In genomic region chr15:85345196-85345595, GRCh38 we compare ENCODE assay signal across 8 cellular contexts. TPM values are rescaled to one million over a fixed set of nuclear protein-coding genes. Genes with fewer than 3 reads are reported as not detected.
DNase-seq lines count a peak whose midpoint lies in the region; ATAC-seq and TF ChIP-seq lines count a peak whose summit lies in the region.
"Not testable (repeated sequence)": the region's sequence is repeated elsewhere in the genome, so short reads cannot be mapped to it uniquely, and the experiment has no call there.

No MANE protein-coding gene starts in this region.

- peak overlapping the region; percentile 45; the same call in 1 of the 2 replicates for H3K23ac ChIP-seq in IMR-90 (ENCODE audit: low read depth, low read length)

- not testable (repeated sequence) for H4K5ac ChIP-seq in IMR-90 (ENCODE audit: low read depth, low read length)

- H3K4me1 Mint-ChIP-seq in chondrocyte (ENCODE audit: low read depth), result peaks cover 22% of the 10 kb centered on the region

- not testable (repeated sequence) for H3K79me1 ChIP-seq in IMR-90 (ENCODE audit: low read depth in 1 of 2, low read length in 2 of 2)

- peak overlapping the region; percentile 92 for H2AK5ac ChIP-seq in IMR-90 (ENCODE audit: low read depth, low read length)

- not testable (repeated sequence) for H3K27me3 ChIP-seq in ACC112 (ENCODE audit: insufficient read depth, low read length); IMR-90 (ENCODE audit: control insufficient read depth, insufficient read depth, low read length); SK-N-SH (ENCODE audit: insufficient read depth); lung (ENCODE audit: control insufficient read depth, insufficient read depth); smooth muscle cell (ENCODE audit: low read depth)

- H3K27me3 Mint-ChIP-seq in chondrocyte (ENCODE audit: low read depth), result not testable (repeated sequence)

- in situ Hi-C loops in IMR-90 (cut with MboI; ENCODE audit: low sequenced_read_pairs), result not testable (repeated sequence)

- H3K4me3 Mint-ChIP-seq in chondrocyte (ENCODE audit: unreplicated experiment), result not testable (repeated sequence)

- H3K36me3 Mint-ChIP-seq in chondrocyte (ENCODE audit: low read depth), result not testable (repeated sequence)

- peak overlapping the region; percentile 86; the same call in 1 of the 2 replicates for H2BK120ac ChIP-seq in IMR-90 (ENCODE audit: low read depth, low read length)

- dilution Hi-C loops in IMR-90 (cut with HindIII; ENCODE audit: low sequenced_read_pairs, unreplicated experiment), result not testable (repeated sequence)

- TF ChIP-seq CTCF in IMR-90 (conservative IDR thresholded peaks at IDR 0.05; ENCODE audit: low read depth, low read length); SK-N-SH (IDR thresholded peaks at IDR 0.05); chondrocyte (IDR thresholded peaks at IDR 0.05); fibroblast of mammary gland (conservative IDR thresholded peaks at IDR 0.05; ENCODE audit: control insufficient read depth, insufficient read depth, low read depth, low read length); lung (IDR thresholded peaks at IDR 0.05; ENCODE audit: control extremely low read depth, extremely low read depth); smooth muscle cell (IDR thresholded peaks at IDR 0.05; ENCODE audit: borderline replicate concordance, insufficient read depth, poor library complexity, severe bottlenecking): not testable (repeated sequence)

- H3K9me3 Mint-ChIP-seq in chondrocyte (ENCODE audit: low read depth), result not testable (repeated sequence)

- POLR2A ChIA-PET in IMR-90 (lab: Charles Lee; ENCODE audit: unreplicated experiment); SK-N-SH (lab: Yijun Ruan, JAX): not testable (repeated sequence)

- ATAC-seq in IMR-90 (ENCODE audit: low read depth), result peak; percentile 6; the same call in 1 of the 2 replicates
- peak; percentile 40 for ATAC-seq in left ventricle myocardium superior
- ATAC-seq in lung (ENCODE audit: insufficient read depth, low FRiP score), result not testable (repeated sequence)

- peak overlapping the region; percentile 88; the same call in 2 of the 3 replicates for H2BK15ac ChIP-seq in IMR-90 (ENCODE audit: low read depth, low read length)

- peak overlapping the region; percentile 33; the same call in 1 of the 2 replicates for H3K56ac ChIP-seq in IMR-90 (ENCODE audit: extremely low read depth, insufficient read depth, low read length)

- H3K4me2 ChIP-seq in IMR-90 (ENCODE audit: low read depth, low read length) (peak overlapping the region; percentile 36; the same call in 1 of the 2 replicates), SK-N-SH (peak overlapping the region; percentile 50; the same call in 1 of the 2 replicates), smooth muscle cell (peak overlapping the region; percentile 49)

- not testable (repeated sequence) for H4K20me1 ChIP-seq in IMR-90 (ENCODE audit: insufficient read depth, low read length); SK-N-SH (ENCODE audit: insufficient read depth); smooth muscle cell (ENCODE audit: low read depth)

- peak overlapping the region; percentile 63 to 67; a peak in 3 of 4 replicates for H4K8ac ChIP-seq in IMR-90 (ENCODE audit: low read depth in 2 of 2, low read length in 2 of 2)

- H3K4ac ChIP-seq in IMR-90 (ENCODE audit: low read depth, low read length), result peak overlapping the region; percentile 84

- H3K27ac Mint-ChIP-seq in chondrocyte (ENCODE audit: unreplicated experiment), result peak overlapping the region; percentile 96

- H2BK5ac ChIP-seq in IMR-90 (ENCODE audit: low read depth, low read length, poor library complexity, severe bottlenecking), result not testable (repeated sequence)

- DNase-seq in IMR-90; SK-N-SH; chondrocyte (ENCODE audit: low spot score); left ventricle myocardium superior; lung (ENCODE audit: low spot score); smooth muscle cell (lab: John Stamatoyannopoulos, UW; ENCODE audit: unreplicated experiment): not testable (repeated sequence)
- DNase-seq in fibroblast of mammary gland (ENCODE audit: low read depth), result peak; percentile 58

- peak overlapping the region; percentile 42; the same call in 1 of the 2 replicates for H3K18ac ChIP-seq in IMR-90 (ENCODE audit: low read depth, low read length)

- not testable (repeated sequence) for BruUV-seq in IMR-90 (replicated peaks; lab: Mats Ljungman, UMichigan)

- CTCF ChIA-PET in IMR-90 (lab: Yijun Ruan, JAX); SK-N-SH (lab: Yijun Ruan, JAX): not testable (repeated sequence)

- not testable (repeated sequence) for TF ChIP-seq POLR2A in IMR-90 (IDR thresholded peaks at IDR 0.05; ENCODE audit: low read depth, low read length)

- intact Hi-C loops in IMR-90 (cut with micrococcal nuclease); left ventricle myocardium superior (cut with micrococcal nuclease): not testable (repeated sequence)

- peak overlapping the region; percentile 85; the same call in 1 of the 2 replicates for H3K14ac ChIP-seq in IMR-90 (replicated peaks; ENCODE audit: low read depth, low read length)

- H3K9me1 ChIP-seq in IMR-90 (ENCODE audit: insufficient read depth, low read length), result not testable (repeated sequence)

- peak overlapping the region; percentile 74 for H4K91ac ChIP-seq in IMR-90 (ENCODE audit: insufficient read depth, low read depth, low read length)

- peak overlapping the region; percentile 93 for H2BK20ac ChIP-seq in IMR-90 (ENCODE audit: low read depth, low read length)

- TF ChIP-seq EP300 in SK-N-SH (IDR thresholded peaks at IDR 0.05; ENCODE audit: borderline replicate concordance in 1 of 2, low read depth in 1 of 2, low read length in 1 of 2), result not testable (repeated sequence)

- not testable (repeated sequence) for H3K36me3 ChIP-seq in ACC112 (ENCODE audit: insufficient read depth, low read length); IMR-90 (ENCODE audit: control insufficient read depth, insufficient read depth, low read length); SK-N-SH (replicated peaks in 1 of 2; ENCODE audit: control insufficient read depth in 1 of 2, insufficient read depth in 2 of 2, low read length in 1 of 2); lung (ENCODE audit: control insufficient read depth in 2 of 2, insufficient read depth in 2 of 2, low read length in 2 of 2); smooth muscle cell (ENCODE audit: low read depth)

- H3K4me1 ChIP-seq in ACC112 (ENCODE audit: control insufficient read depth, insufficient read depth, low read length, unreplicated experiment), result peaks cover 13% of the 10 kb centered on the region
- H3K4me1 ChIP-seq in IMR-90 (ENCODE audit: control insufficient read depth, insufficient read depth, low read length); SK-N-SH (ENCODE audit: control insufficient read depth in 1 of 2, insufficient read depth in 2 of 2, low read depth in 1 of 2, low read length in 1 of 2); lung (ENCODE audit: control insufficient read depth in 2 of 2, insufficient read depth in 2 of 2, low read length in 2 of 2); smooth muscle cell (ENCODE audit: low read depth): not testable (repeated sequence)

- H3K27ac ChIP-seq in ACC112 (ENCODE audit: low read depth, low read length) (peak overlapping the region; percentile 92), IMR-90 (ENCODE audit: insufficient read depth, low read length) (peak overlapping the region; percentile 30; the same call in 1 of the 2 replicates), SK-N-SH (ENCODE audit: low read depth in 2 of 2, low read length in 1 of 2) (peak overlapping the region in 1 of 2 experiments; percentile 56; a peak in 2 of 4 replicates), lung (ENCODE audit: low read depth in 1 of 2, low read length in 1 of 2) (peak overlapping the region; percentile 67 to 73), smooth muscle cell (ENCODE audit: low read depth) (peak overlapping the region; percentile 94)

- H3F3A ChIP-seq in SK-N-SH (replicated peaks; ENCODE audit: insufficient read depth), result peaks cover 13% of the 10 kb centered on the region
- H3F3A ChIP-seq in smooth muscle cell (ENCODE audit: low read depth), result not testable (repeated sequence)

- H2AK9ac ChIP-seq in IMR-90 (replicated peaks; ENCODE audit: low read depth, low read length, poor library complexity), result not testable (repeated sequence)

- not testable (repeated sequence) for H3K9me3 ChIP-seq in IMR-90 (ENCODE audit: control insufficient read depth, insufficient read depth, low read length); SK-N-SH; lung (ENCODE audit: control insufficient read depth in 2 of 2, insufficient read depth in 1 of 2, low read length in 1 of 2); smooth muscle cell (replicated peaks; ENCODE audit: low read depth)

- peak overlapping the region; percentile 51 for H3K4me3 ChIP-seq in ACC112 (ENCODE audit: low read depth, low read length)
- not testable (repeated sequence) for H3K4me3 ChIP-seq in IMR-90 (ENCODE audit: insufficient read depth, low read depth, low read length); SK-N-SH (ENCODE audit: low read depth in 2 of 2, low read length in 1 of 2); fibroblast of mammary gland (ENCODE audit: control insufficient read depth, low read depth, low read length); lung; smooth muscle cell

- not testable (repeated sequence) for H3K9ac ChIP-seq in IMR-90 (ENCODE audit: low read depth, low read length); SK-N-SH; smooth muscle cell (ENCODE audit: low read depth)

- H2AFZ ChIP-seq in ACC112 (ENCODE audit: low read length, unreplicated experiment); IMR-90 (replicated peaks; ENCODE audit: low read length, poor library complexity); SK-N-SH (ENCODE audit: low read depth); smooth muscle cell (ENCODE audit: low read depth): not testable (repeated sequence)

- TF ChIP-seq RAD21 in IMR-90 (IDR thresholded peaks at IDR 0.05; ENCODE audit: low read length); SK-N-SH (IDR thresholded peaks at IDR 0.05; ENCODE audit: low read length): not testable (repeated sequence)

- not testable (repeated sequence) for H3K9me2 ChIP-seq in SK-N-SH

- not testable (repeated sequence) for H3K79me2 ChIP-seq in ACC112 (ENCODE audit: control insufficient read depth, insufficient read depth, low read length, unreplicated experiment); SK-N-SH (ENCODE audit: insufficient read depth); smooth muscle cell (ENCODE audit: low read depth)

RNA-seq across cellular contexts. Expression of gene AKAP13, which starts 35.2 kb away (rescaled TPM):
- total RNA-seq in IMR-90 (2012; rRNA removed) (46.4 and 46.9 TPM in 2 replicates), chondrocyte (80.6 to 134 TPM (median 81.3 TPM) in 3 replicates), left ventricle myocardium superior (284 TPM), lung (1,000 to 10,000 TPM in 1 of 2 donors, 100 to 1,000 TPM in 1; 392 to 1,115 TPM), smooth muscle cell (63.5 and 71.8 TPM in 2 replicates)
- polyA plus RNA-seq in IMR-90 (2012; rRNA removed) (10.4 and 11.6 TPM in 2 replicates), SK-N-SH (2012; rRNA removed) (6.7 and 8.4 TPM in 2 replicates), lung (100 to 1,000 TPM; 102 to 126 TPM), smooth muscle cell (43.3 and 46.8 TPM in 2 replicates)
- 5.6 and 6.4 TPM in 2 replicates for polyA plus RNA-seq in IMR-90 (2012; cell fraction: cytosol; rRNA removed)
- 34.4 and 43.0 TPM in 2 replicates for polyA plus RNA-seq in IMR-90 (2012; cell fraction: nucleus; rRNA removed; ENCODE audit: low replicate concordance)
- 4.2 and 4.7 TPM in 2 replicates for polyA plus RNA-seq in SK-N-SH (2012; cell fraction: cytosol; rRNA removed)
- polyA plus RNA-seq in SK-N-SH (2012; cell fraction: nucleus; rRNA removed), result 33.8 and 50.9 TPM in 2 replicates
